In genomic region chr7:2140216-2140870, GRCh38 we compare ENCODE assay signal across 31 cellular contexts.
DNase-seq lines count a peak whose midpoint lies in the region; ATAC-seq and TF ChIP-seq lines count a peak whose summit lies in the region.
"Had no signal": no experiment of that assay in that cellular context is flagged by ENCODE, and none has a peak within 500 bp of the region (broad histone marks: within the 10 kb centered on the region; RNA-seq: fewer than 3 reads in every experiment).

No MANE protein-coding gene starts in this region.

- H3K27me3 ChIP-seq in WERI-Rb-1 (ENCODE audit: insufficient read depth, low read depth, severe bottlenecking), result no peaks in the 10 kb centered on the region
- H3K27me3 ChIP-seq: colonic mucosa, tibial nerve had no signal

- H3K4me1 Mint-ChIP-seq in activated naive CD4-positive, alpha-beta T cell treated with anti-CD3 and anti-CD28 coated beads, Interleukin-2, amount 50 U/mL, for 24 hours, result peaks cover 9% of the 10 kb centered on the region
- H3K4me1 Mint-ChIP-seq in type B pancreatic cell (ENCODE audit: unreplicated experiment), result no peaks in the 10 kb centered on the region

- DNase-seq in activated naive CD4-positive, alpha-beta T cell treated with Interleukin-2 at 50 U/mL for 16 hours, result no peak
- DNase-seq in WERI-Rb-1 (no peak), fibroblast of the aortic adventitia (ENCODE audit: low read depth) (peak; percentile 5), type B pancreatic cell (ENCODE audit: extremely low spot score, unreplicated experiment) (no peak)
- DNase-seq: 8988T; activated CD4-positive, alpha-beta memory T cell treated with anti-CD3 and anti-CD28 coated beads for 36 hours; activated CD4-positive, alpha-beta T cell treated with anti-CD3 and anti-CD28 coated beads for 1 hour; activated CD8-positive, alpha-beta memory T cell treated with anti-CD3 and anti-CD28 coated beads, Interleukin-2, amount 50 U/mL, for 48 hours; activated naive CD4-positive, alpha-beta T cell treated with anti-CD3 and anti-CD28 coated beads, Interleukin-2, amount 10 ng/mL, durations not matched to agents 7 days and 5 days; CD4-positive, CD25-positive, alpha-beta regulatory T cell; colonic mucosa; effector CD4-positive, alpha-beta T cell; Kasumi-1; NCI-H1417; NCI-H2081; NCI-H524 treated with DMSO at 0.1 percent for 48 hours; NK-92 treated with Interleukin-12 subunit alpha and Interleukin-12 subunit beta, amount 100 ng/mL, for 24 hours; PC-9; SHP77; stimulated activated CD4-positive, alpha-beta T cell treated with anti-CD3 and anti-CD28 coated beads, Interleukin-12 subunit alpha, Interleukin-12 subunit beta, amount 100 ng/mL, for 4 hours; stimulated activated CD4-positive, alpha-beta T cell treated with anti-CD3 and anti-CD28 coated beads, Interleukin-4, amount 100 ng/mL, for 1 hour had no signal

- H3K27ac ChIP-seq in WERI-Rb-1 (peak overlapping the region; percentile 10; the same call in 1 of the 2 replicates), temporal lobe (ENCODE audit: low read depth, low read length) (peak overlapping the region; percentile 44)
- H3K27ac ChIP-seq: colonic mucosa, PC-9, prostate gland had no signal

- H3K27me3 Mint-ChIP-seq in activated naive CD4-positive, alpha-beta T cell treated with anti-CD3 and anti-CD28 coated beads, Interleukin-2, amount 50 U/mL, for 24 hours, result no peaks in the 10 kb centered on the region
- no peaks in the 10 kb centered on the region for H3K27me3 Mint-ChIP-seq in type B pancreatic cell
- H3K27me3 Mint-ChIP-seq: activated CD4-positive, alpha-beta memory T cell treated with anti-CD3 and anti-CD28 coated beads for 36 hours; activated naive CD4-positive, alpha-beta T cell treated with anti-CD3 and anti-CD28 coated beads, Interleukin-2, amount 10 ng/mL, durations not matched to agents 7 days and 5 days; CD4-positive, CD25-positive, alpha-beta regulatory T cell had no signal

- H3K9me3 Mint-ChIP-seq in activated naive CD4-positive, alpha-beta T cell treated with anti-CD3 and anti-CD28 coated beads, Interleukin-2, amount 50 U/mL, for 24 hours, result no peaks in the 10 kb centered on the region
- no peaks in the 10 kb centered on the region for H3K9me3 Mint-ChIP-seq in type B pancreatic cell
- H3K9me3 Mint-ChIP-seq: activated CD4-positive, alpha-beta memory T cell treated with anti-CD3 and anti-CD28 coated beads for 36 hours; activated naive CD4-positive, alpha-beta T cell treated with anti-CD3 and anti-CD28 coated beads, Interleukin-2, amount 10 ng/mL, durations not matched to agents 7 days and 5 days; activated T-helper 1 cell treated with anti-CD3 and anti-CD28 coated beads, Interleukin-12 subunit alpha, Interleukin-12 subunit beta, Interleukin-2, Interleukin-4 antibody, amounts not matched to agents 30 ng/mL and 10 ng/mL and 1 ng/mL, durations not matched to agents 14 hours and 24 hours and 36 hours; CD4-positive, CD25-positive, alpha-beta regulatory T cell; mesothelial cell of epicardium had no signal

- TF ChIP-seq CTCF in WERI-Rb-1 (IDR thresholded peaks at IDR 0.05; ENCODE audit: low read depth, low read length) (no peak), fibroblast of the aortic adventitia (IDR thresholded peaks at IDR 0.05; ENCODE audit: insufficient read depth, low read length) (no peak), type B pancreatic cell (conservative IDR thresholded peaks at IDR 0.05) (no peak)

- H3K4me3 Mint-ChIP-seq in activated naive CD4-positive, alpha-beta T cell treated with anti-CD3 and anti-CD28 coated beads, Interleukin-2, amount 50 U/mL, for 24 hours, result peak overlapping the region; percentile 43
- H3K4me3 Mint-ChIP-seq in type B pancreatic cell, result no peak overlapping the region
- H3K4me3 Mint-ChIP-seq: activated CD4-positive, alpha-beta memory T cell treated with anti-CD3 and anti-CD28 coated beads for 36 hours; activated naive CD4-positive, alpha-beta T cell treated with anti-CD3 and anti-CD28 coated beads, Interleukin-2, amount 10 ng/mL, durations not matched to agents 7 days and 5 days; activated T-helper 1 cell treated with anti-CD3 and anti-CD28 coated beads, Interleukin-12 subunit alpha, Interleukin-12 subunit beta, Interleukin-2, Interleukin-4 antibody, amounts not matched to agents 30 ng/mL and 10 ng/mL and 1 ng/mL, durations not matched to agents 14 hours and 24 hours and 36 hours; CD4-positive, CD25-positive, alpha-beta regulatory T cell; mesothelial cell of epicardium had no signal

- peaks cover 2% of the 10 kb centered on the region for H3K36me3 Mint-ChIP-seq in activated naive CD4-positive, alpha-beta T cell treated with anti-CD3 and anti-CD28 coated beads, Interleukin-2, amount 50 U/mL, for 24 hours
- peaks cover 14% of the 10 kb centered on the region for H3K36me3 Mint-ChIP-seq in type B pancreatic cell

- no peak overlapping the region for H3K4me3 ChIP-seq in WERI-Rb-1 (ENCODE audit: low read depth, low read length)
- H3K4me3 ChIP-seq in fibroblast of the aortic adventitia (ENCODE audit: low read depth, low read length), result no peak overlapping the region
- H3K4me3 ChIP-seq: colonic mucosa, HAP-1, PC-9, prostate gland, tibial nerve had no signal

- H3K36me3 ChIP-seq in WERI-Rb-1, result peaks cover 7% of the 10 kb centered on the region
- H3K36me3 ChIP-seq: colonic mucosa, prostate gland had no signal

- ATAC-seq in GM19035 (IDR thresholded peaks at IDR 0.05; ENCODE audit: unreplicated experiment), result no peak
- no peak for ATAC-seq in HG03565 (IDR thresholded peaks at IDR 0.05; ENCODE audit: unreplicated experiment)
- ATAC-seq: sciatic nerve had no signal

- no peaks in the 10 kb centered on the region for H3K9me3 ChIP-seq in WERI-Rb-1 (ENCODE audit: severe bottlenecking)
- H3K9me3 ChIP-seq: colonic mucosa, HAP-1, prostate gland, tibial nerve had no signal

- H3K27ac Mint-ChIP-seq in activated naive CD4-positive, alpha-beta T cell treated with anti-CD3 and anti-CD28 coated beads, Interleukin-2, amount 50 U/mL, for 24 hours, result no peak overlapping the region
- H3K27ac Mint-ChIP-seq in type B pancreatic cell, result no peak overlapping the region
- H3K27ac Mint-ChIP-seq: activated CD4-positive, alpha-beta memory T cell treated with anti-CD3 and anti-CD28 coated beads for 36 hours; activated naive CD4-positive, alpha-beta T cell treated with anti-CD3 and anti-CD28 coated beads, Interleukin-2, amount 10 ng/mL, durations not matched to agents 7 days and 5 days; activated T-helper 1 cell treated with anti-CD3 and anti-CD28 coated beads, Interleukin-12 subunit alpha, Interleukin-12 subunit beta, Interleukin-2, Interleukin-4 antibody, amounts not matched to agents 30 ng/mL and 10 ng/mL and 1 ng/mL, durations not matched to agents 14 hours and 24 hours and 36 hours; mesothelial cell of epicardium had no signal
